Comparison of ENCODE assay signal across 8 cellular contexts in genomic region chr1:228464487-228464983, GRCh38. TPM values are rescaled to one million over a fixed set of nuclear protein-coding genes. Genes with fewer than 3 reads are reported as not detected.
A peak's percentile ranks its signal among the peaks of the same experiment; 100 is the strongest.
DNase-seq lines count a peak whose midpoint lies in the region; ATAC-seq and TF ChIP-seq lines count a peak whose summit lies in the region.

No MANE protein-coding gene starts in this region.

- POLR2A ChIA-PET in AG04449 (lab: Yijun Ruan, JAX) = no interaction called here

- DNase-seq in AG04449 (ENCODE audit: low read depth, low spot score) (no peak), OCI-M1 (lab: John Stamatoyannopoulos, UW) (peak; percentile 95), germinal center (ENCODE audit: low spot score) (peak; percentile 90), transverse colon (peak; percentile 69)
- peak; percentile 58 to 79 (median 70) for DNase-seq in activated naive CD4-positive, alpha-beta T cell (lab: John Stamatoyannopoulos, UW)

- CTCF ChIA-PET in AG04449 (lab: Yijun Ruan, JAX) = no interaction called here

- no peaks in the 10 kb centered on the region for H3K79me2 ChIP-seq in parathyroid adenoma

- intact Hi-C loops in transverse colon (cut with DNase I; ENCODE audit: low total_unique reads) = no loop called here

- TF ChIP-seq CTCF in AG04449 (IDR thresholded peaks at IDR 0.05; ENCODE audit: insufficient read depth, low read length, missing control alignments) = no peak
- TF ChIP-seq CTCF in parathyroid adenoma (IDR thresholded peaks at IDR 0.05) = no peak
- no peak for TF ChIP-seq CTCF in transverse colon (IDR thresholded peaks at IDR 0.05)

- H3K27me3 ChIP-seq in parathyroid adenoma (ENCODE audit: control insufficient read depth, insufficient read depth, low read length) = no peaks in the 10 kb centered on the region
- peaks cover 96% of the 10 kb centered on the region for H3K27me3 ChIP-seq in transverse colon

- H3K9ac ChIP-seq in parathyroid adenoma = no peak overlapping the region

- peak overlapping the region; percentile 70 for H3K4me2 ChIP-seq in parathyroid adenoma (ENCODE audit: low read length)

- no peak for TF ChIP-seq EP300 in transverse colon (IDR thresholded peaks at IDR 0.05; ENCODE audit: low read depth)

- ATAC-seq in GM19043 (IDR thresholded peaks at IDR 0.05; ENCODE audit: low read depth, unreplicated experiment) (peak; percentile 69), HG03378 (IDR thresholded peaks at IDR 0.05; ENCODE audit: unreplicated experiment) (peak; percentile 74)

- H3K4me3 ChIP-seq in AG04449 (ENCODE audit: low read depth, low read length) = peak overlapping the region; percentile 60
- peak overlapping the region; percentile 33 for H3K4me3 ChIP-seq in parathyroid adenoma (ENCODE audit: low read depth, low read length)
- H3K4me3 ChIP-seq in transverse colon = peak overlapping the region in 2 of 4 donors; percentile 15 to 29

- no peaks in the 10 kb centered on the region for H3K9me3 ChIP-seq in parathyroid adenoma (ENCODE audit: control insufficient read depth, low read length)
- H3K9me3 ChIP-seq in transverse colon = no peaks in the 10 kb centered on the region

- 0 to 16% methylated on average over 4 to 33 of the region's 33 CpGs for WGBS in transverse colon (ENCODE audit: low coverage in 1 of 2), 2 donors

- no peaks in the 10 kb centered on the region for H3K36me3 ChIP-seq in parathyroid adenoma (ENCODE audit: control insufficient read depth, insufficient read depth, low read length)
- no peaks in the 10 kb centered on the region for H3K36me3 ChIP-seq in transverse colon

- no peak for TF ChIP-seq POLR2A in transverse colon (IDR thresholded peaks at IDR 0.05)

- H3K27ac ChIP-seq in parathyroid adenoma (no peak overlapping the region), transverse colon (peak overlapping the region in 1 of 4 donors; percentile 0)

- H2AFZ ChIP-seq in parathyroid adenoma = no peak overlapping the region

- H3K4me1 ChIP-seq in parathyroid adenoma (no peaks in the 10 kb centered on the region), transverse colon (peaks cover 0 to 16% (median 4%) of the 10 kb centered on the region in 4 donors)

- in situ Hi-C loops in transverse colon (cut with MboI; ENCODE audit: low pct_ligation_motif_present in 1 of 4, low pct_unique_long_range_greater_than_20kb in 1 of 4, low sequenced_read_pairs in 3 of 4) = no loop called here

RNA-seq across cellular contexts. Expression of gene RNF187, which starts 22.6 kb away (rescaled TPM):
- total RNA-seq in transverse colon = 100 to 1,000 TPM in 1 of 4 donors, 10 to 100 TPM in 3; 13.8 to 110 (median 27.1) TPM

RNA-seq across cellular contexts. Expression of gene TRIM17, which starts 47.9 kb away (rescaled TPM):
- not detected for total RNA-seq in transverse colon

RNA-seq across cellular contexts. Expression of gene TRIM11, which starts 57.9 kb away (rescaled TPM):
- 100 to 1,000 TPM in 1 of 4 donors, 10 to 100 TPM in 3; 27.2 to 125 (median 48.6) TPM for total RNA-seq in transverse colon
